In genomic region chrX:103864886-103865534, GRCh38 we compare ENCODE assay signal across 28 cellular contexts. TPM values are rescaled to one million over a fixed set of nuclear protein-coding genes. Genes with fewer than 3 reads are reported as not detected.
DNase-seq lines count a peak whose midpoint lies in the region; ATAC-seq, FAIRE-seq and TF ChIP-seq lines count a peak whose summit lies in the region.
"Had no signal": no experiment of that assay in that cellular context is flagged by ENCODE, and none has a peak within 500 bp of the region (broad histone marks: within the 10 kb centered on the region; RNA-seq: fewer than 3 reads in every experiment).

No MANE protein-coding gene starts in this region.

- no peaks in the 10 kb centered on the region for H3K9me3 Mint-ChIP-seq in activated CD4-positive, alpha-beta memory T cell treated with anti-CD3 and anti-CD28 coated beads for 36 hours
- H3K9me3 Mint-ChIP-seq: stimulated activated memory B cell treated with anti-CD40 and anti-IgM and Interleukin-4, amounts not matched to agents 10 μg/mL and 1 μg/mL and 100 μg/mL, for 72 hours; T-helper 1 cell treated with Interleukin-12 subunit alpha and Interleukin-12 subunit beta and Interleukin-4 antibody, amounts not matched to agents 30 μg/mL and 1 μg/mL, for 36 hours had no signal

- H3K4me1 ChIP-seq in ACC112 (ENCODE audit: control insufficient read depth, insufficient read depth, low read length, unreplicated experiment) (no peaks in the 10 kb centered on the region), mucosa of descending colon (ENCODE audit: low read depth) (no peaks in the 10 kb centered on the region)
- H3K4me1 ChIP-seq: A549, BLaER1, suprapubic skin had no signal

- H3K4me3 Mint-ChIP-seq in activated CD4-positive, alpha-beta memory T cell treated with anti-CD3 and anti-CD28 coated beads for 36 hours, result no peak overlapping the region
- H3K4me3 Mint-ChIP-seq: stimulated activated memory B cell treated with anti-CD40 and anti-IgM and Interleukin-4, amounts not matched to agents 10 μg/mL and 1 μg/mL and 100 μg/mL, for 72 hours; T-helper 1 cell treated with Interleukin-12 subunit alpha and Interleukin-12 subunit beta and Interleukin-4 antibody, amounts not matched to agents 30 μg/mL and 1 μg/mL, for 36 hours had no signal

- H3K27me3 ChIP-seq in ACC112 (ENCODE audit: insufficient read depth, low read length), result no peaks in the 10 kb centered on the region
- H3K27me3 ChIP-seq: BLaER1, suprapubic skin had no signal

- no peaks in the 10 kb centered on the region for H3K36me3 Mint-ChIP-seq in activated CD4-positive, alpha-beta memory T cell treated with anti-CD3 and anti-CD28 coated beads for 36 hours
- H3K36me3 Mint-ChIP-seq: stimulated activated memory B cell treated with anti-CD40 and anti-IgM and Interleukin-4, amounts not matched to agents 10 μg/mL and 1 μg/mL and 100 μg/mL, for 72 hours had no signal

- H3K4me3 ChIP-seq in ACC112 (ENCODE audit: low read depth, low read length), result peak overlapping the region; percentile 59
- no peak overlapping the region for H3K4me3 ChIP-seq in epithelial cell of proximal tubule (ENCODE audit: low read depth, low read length)
- H3K4me3 ChIP-seq in mucosa of descending colon, result no peak overlapping the region
- H3K4me3 ChIP-seq: A549, BLaER1, lung, SK-N-MC, suprapubic skin had no signal

- TF ChIP-seq CTCF in epithelial cell of proximal tubule (conservative IDR thresholded peaks at IDR 0.05; ENCODE audit: low read depth, low read length), result no peak
- TF ChIP-seq CTCF in mucosa of descending colon (IDR thresholded peaks at IDR 0.05), result no peak

- CTCF ChIA-PET in activated CD4-positive, alpha-beta memory T cell treated with anti-CD3 and anti-CD28 coated beads for 36 hours (lab: Charles Lee), result no interaction called here

- POLR2A ChIA-PET in activated CD4-positive, alpha-beta memory T cell treated with anti-CD3 and anti-CD28 coated beads for 36 hours (lab: Charles Lee), result no interaction called here

- no peaks in the 10 kb centered on the region for H3K79me2 ChIP-seq in ACC112 (ENCODE audit: control insufficient read depth, insufficient read depth, low read length, unreplicated experiment)

- peak; percentile 73 for DNase-seq in RCC 7860 (ENCODE audit: low spot score)
- peak; percentile 29 for DNase-seq in epithelial cell of proximal tubule (ENCODE audit: low read depth)
- DNase-seq in mucosa of descending colon, result no peak
- DNase-seq in GDM1 (lab: John Stamatoyannopoulos, UW), result no peak
- DNase-seq in activated CD4-positive, alpha-beta memory T cell treated with anti-CD3 and anti-CD28 coated beads for 36 hours, result no peak
- DNase-seq: activated CD4-positive, alpha-beta T cell treated with anti-CD3 and anti-CD28 coated beads for 4 hours; activated naive CD4-positive, alpha-beta T cell treated with anti-CD3 and anti-CD28 coated beads, Interleukin-2, amount 50 U/mL, for 16 hours; amygdala; DMS79 treated with DMSO at 0.1 percent for 48 hours; effector memory CD4-positive, alpha-beta T cell; NCI-H1092; NCI-H1930; NCI-H526 treated with DMSO at 0.1 percent for 48 hours; nucleus accumbens; stimulated activated CD4-positive, alpha-beta T cell treated with anti-CD3 and anti-CD28 coated beads, Interleukin-4, amount 100 ng/mL, for 1 hour had no signal

- no peaks in the 10 kb centered on the region for H3K4me1 Mint-ChIP-seq in activated CD4-positive, alpha-beta memory T cell treated with anti-CD3 and anti-CD28 coated beads for 36 hours (ENCODE audit: low read depth)
- H3K4me1 Mint-ChIP-seq: stimulated activated memory B cell treated with anti-CD40 and anti-IgM and Interleukin-4, amounts not matched to agents 10 μg/mL and 1 μg/mL and 100 μg/mL, for 72 hours had no signal

- ATAC-seq in mucosa of descending colon (peak; percentile 62), HG02759 (IDR thresholded peaks at IDR 0.05; ENCODE audit: unreplicated experiment) (no peak), HG03565 (IDR thresholded peaks at IDR 0.05; ENCODE audit: unreplicated experiment) (no peak)
- ATAC-seq: A549; stimulated activated memory B cell treated with anti-CD40 and anti-IgM and Interleukin-4, amounts not matched to agents 10 μg/mL and 1 μg/mL and 100 μg/mL, for 72 hours had no signal

- H3K27me3 Mint-ChIP-seq in activated CD4-positive, alpha-beta memory T cell treated with anti-CD3 and anti-CD28 coated beads for 36 hours, result no peaks in the 10 kb centered on the region
- H3K27me3 Mint-ChIP-seq: stimulated activated memory B cell treated with anti-CD40 and anti-IgM and Interleukin-4, amounts not matched to agents 10 μg/mL and 1 μg/mL and 100 μg/mL, for 72 hours had no signal

- no peaks in the 10 kb centered on the region for H3K9me3 ChIP-seq in mucosa of descending colon
- H3K9me3 ChIP-seq: A549, BLaER1, suprapubic skin had no signal

- H3K27ac Mint-ChIP-seq in activated CD4-positive, alpha-beta memory T cell treated with anti-CD3 and anti-CD28 coated beads for 36 hours, result no peak overlapping the region
- H3K27ac Mint-ChIP-seq: stimulated activated memory B cell treated with anti-CD40 and anti-IgM and Interleukin-4, amounts not matched to agents 10 μg/mL and 1 μg/mL and 100 μg/mL, for 72 hours; T-helper 1 cell treated with Interleukin-12 subunit alpha and Interleukin-12 subunit beta and Interleukin-4 antibody, amounts not matched to agents 30 μg/mL and 1 μg/mL, for 36 hours had no signal

- peak overlapping the region; percentile 81 for H2AFZ ChIP-seq in ACC112 (ENCODE audit: low read length, unreplicated experiment)

- FAIRE-seq in RCC 7860 (lab: Jason Lieb, UNC), result peak; percentile 98
- FAIRE-seq: frontal cortex, urothelium cell line had no signal

- H3K36me3 ChIP-seq in ACC112 (ENCODE audit: insufficient read depth, low read length) (no peaks in the 10 kb centered on the region), mucosa of descending colon (ENCODE audit: low read depth) (no peaks in the 10 kb centered on the region)
- H3K36me3 ChIP-seq: BLaER1, suprapubic skin had no signal

- H3K27ac ChIP-seq in ACC112 (ENCODE audit: low read depth, low read length), result peak overlapping the region; percentile 52
- H3K27ac ChIP-seq: A549, BLaER1, RWPE1, SK-N-MC, suprapubic skin had no signal

- intact Hi-C loops in mucosa of descending colon (cut with DNase I, micrococcal nuclease), result no loop called here
- intact Hi-C loops in activated CD4-positive, alpha-beta memory T cell treated with anti-CD3 and anti-CD28 coated beads for 36 hours (cut with micrococcal nuclease), result no loop called here

RNA-seq across cellular contexts. Expression of gene RAB9B, which starts 33.0 kb away (rescaled TPM):
- total RNA-seq in epithelial cell of proximal tubule (0.22 and 0.40 TPM in 2 replicates), mucosa of descending colon (1 to 10 TPM in 1 of 3 donors, under 1 TPM in 2; 0.69 to 8.0 (median 0.82) TPM)
- under 1 TPM; 0.44 to 0.57 TPM for total RNA-seq in activated CD4-positive, alpha-beta memory T cell treated with anti-CD3 and anti-CD28 coated beads for 36 hours

Comparison
In these comparisons a context has a peak if more than half of its experiments do, and no peak if none do; other contexts are left out.
1. DNase-seq: peak in RCC 7860 (single experiment) and epithelial cell of proximal tubule (single experiment); none in mucosa of descending colon (0 of 3), GDM1 (single experiment) and activated CD4-positive, alpha-beta memory T cell treated with anti-CD3 and anti-CD28 coated beads for 36 hours (single experiment).